32 cellular contexts compared by ENCODE assay signal in genomic region chr10:74962517-74962916, GRCh38.
"Had no signal": no experiment of that assay in that cellular context is flagged by ENCODE, and none has a peak within 500 bp of the region (broad histone marks: within the 10 kb centered on the region; RNA-seq: fewer than 3 reads in every experiment).

No MANE protein-coding gene starts in this region.

- H3K27ac ChIP-seq: brain microvascular endothelial cell, esophagus muscularis mucosa, foreskin keratinocyte, gastrocnemius medialis, heart left ventricle, WERI-Rb-1 had no signal

- H3K9me3 ChIP-seq: esophagus muscularis mucosa, gastrocnemius medialis, heart left ventricle had no signal

- H3K27me3 ChIP-seq: brain microvascular endothelial cell, esophagus muscularis mucosa, foreskin keratinocyte, gastrocnemius medialis, heart left ventricle had no signal

- ATAC-seq: activated CD4-positive, CD25-positive, alpha-beta regulatory T cell treated with anti-CD3 and anti-CD28 coated beads, Interleukin-2, amount 50 U/mL, for 24 hours; activated CD8-positive, alpha-beta T cell treated with anti-CD3 and anti-CD28 coated beads for 36 hours; activated T-cell treated with anti-CD3 and anti-CD28 coated beads, Interleukin-2, amount 50 U/mL, for 4 hours; effector memory CD8-positive, alpha-beta T cell; foreskin keratinocyte; gastrocnemius medialis; heart left ventricle had no signal

- H3K36me3 ChIP-seq: brain microvascular endothelial cell, esophagus muscularis mucosa, gastrocnemius medialis, WERI-Rb-1 had no signal

- H3K9me3 Mint-ChIP-seq: activated B cell treated with CpG ODN at 0.5 μM for 24 hours; activated T-cell treated with anti-CD3 and anti-CD28 coated beads, Interleukin-2, amount 50 U/mL, for 4 hours; activated T-helper 17 cell treated with anti-CD3 and anti-CD28 coated beads, Interleukin-2, amount 50 U/mL, for 72 hours; effector memory CD8-positive, alpha-beta T cell had no signal

- DNase-seq: activated B cell treated with CpG ODN at 0.5 μM for 24 hours; activated CD4-positive, alpha-beta T cell treated with anti-CD3 and anti-CD28 coated beads for 48 hours; activated CD4-positive, alpha-beta T cell treated with anti-CD3 and anti-CD28 coated beads, Interleukin-2, amount 50 U/mL, for 1 hour; activated CD4-positive, alpha-beta T cell treated with anti-CD3 and anti-CD28 coated beads, Interleukin-2, amount 50 U/mL, for 48 hours; activated CD8-positive, alpha-beta memory T cell treated with anti-CD3 and anti-CD28 coated beads for 24 hours; activated CD8-positive, alpha-beta T cell treated with anti-CD3 and anti-CD28 coated beads for 36 hours; activated effector memory CD4-positive, alpha-beta T cell treated with Interleukin-2 at 50 U/mL for 16 hours; activated gamma-delta T cell treated with Interleukin-2 at 50 U/mL for 16 hours; activated naive CD4-positive, alpha-beta T cell treated with anti-CD3 and anti-CD28 coated beads, Interleukin-2, amount 50 U/mL, for 16 hours; activated naive CD4-positive, alpha-beta T cell treated with Interleukin-2 at 50 U/mL for 16 hours; activated T-cell treated with anti-CD3 and anti-CD28 coated beads, Interleukin-2, amount 50 U/mL, for 4 hours; amniotic stem cell; anterior cingulate cortex; brain microvascular endothelial cell; cortex of kidney; dermis blood vessel endothelial cell; effector CD4-positive, alpha-beta T cell; effector memory CD8-positive, alpha-beta T cell; erythroblast; foreskin keratinocyte; gastrocnemius medialis; glutamatergic neuron; heart left ventricle; T-helper 9 cell; WERI-Rb-1 had no signal

- H3K4me3 ChIP-seq: esophagus muscularis mucosa, gastrocnemius medialis, heart left ventricle had no signal

- FAIRE-seq: astrocyte, bronchial epithelial cell, colon had no signal

- H3K27ac Mint-ChIP-seq: activated B cell treated with CpG ODN at 0.5 μM for 24 hours; activated T-helper 17 cell treated with anti-CD3 and anti-CD28 coated beads, Interleukin-2, amount 50 U/mL, for 72 hours had no signal

- H3K4me3 Mint-ChIP-seq: activated B cell treated with CpG ODN at 0.5 μM for 24 hours; activated CD8-positive, alpha-beta T cell treated with anti-CD3 and anti-CD28 coated beads for 36 hours; activated naive CD8-positive, alpha-beta T cell; activated T-cell treated with anti-CD3 and anti-CD28 coated beads, Interleukin-2, amount 50 U/mL, for 4 hours; activated T-helper 17 cell treated with anti-CD3 and anti-CD28 coated beads, Interleukin-2, amount 50 U/mL, for 72 hours; effector memory CD8-positive, alpha-beta T cell had no signal

- H3K27me3 Mint-ChIP-seq: activated B cell treated with CpG ODN at 0.5 μM for 24 hours; activated CD8-positive, alpha-beta T cell treated with anti-CD3 and anti-CD28 coated beads for 36 hours; activated naive CD8-positive, alpha-beta T cell; activated T-helper 17 cell treated with anti-CD3 and anti-CD28 coated beads, Interleukin-2, amount 50 U/mL, for 72 hours; effector memory CD8-positive, alpha-beta T cell had no signal

- H3K4me1 ChIP-seq: foreskin keratinocyte had no signal
